ENCODE assay signal across 8 cellular contexts in genomic region chr5:141923443-141924313, GRCh38. TPM values are rescaled to one million over a fixed set of nuclear protein-coding genes. Genes with fewer than 3 reads are reported as not detected.
DNase-seq lines count a peak whose midpoint lies in the region; ATAC-seq lines count a peak whose summit lies in the region.

Gene DELE1, plus strand, starts transcription at chr5:141923871. Its CDS starts 71 bp downstream, at chr5:141923942.

- peak within 1 kb of the TSS; percentile 88 for H3K9ac ChIP-seq in HUES6 (ENCODE audit: low read length)

- peak; percentile 99 for ATAC-seq in GM21423 (IDR thresholded peaks at IDR 0.05; ENCODE audit: unreplicated experiment)

- H3K9me3 ChIP-seq in HUES6 (ENCODE audit: control insufficient read depth, insufficient read depth, low read depth, low read length) (no peaks in the 10 kb centered on the region), mononuclear cell (ENCODE audit: low read depth, low read length) (no peaks in the 10 kb centered on the region)

- H3K36me3 ChIP-seq in HUES6 (ENCODE audit: control insufficient read depth, insufficient read depth, low read length) = peaks cover 34% of the 10 kb centered on the region

- peak within 1 kb of the TSS; percentile 93 for H3K4me3 ChIP-seq in HUES6 (ENCODE audit: low read depth, low read length)
- peak within 1 kb of the TSS; percentile 47 for H3K4me3 ChIP-seq in mononuclear cell (ENCODE audit: low read length)

- H3K27me3 ChIP-seq in HUES6 (ENCODE audit: control insufficient read depth, insufficient read depth, low read length) = no peaks in the 10 kb centered on the region
- H3K27me3 ChIP-seq in mononuclear cell (ENCODE audit: insufficient read depth, low read length) = no peaks in the 10 kb centered on the region

- H3K4me1 ChIP-seq in HUES6 (ENCODE audit: control insufficient read depth, insufficient read depth, low read length) (peaks cover 9% of the 10 kb centered on the region), mononuclear cell (ENCODE audit: insufficient read depth, low read length) (peaks cover 27% of the 10 kb centered on the region)

- H3K27ac ChIP-seq in HUES6 (ENCODE audit: low read depth, low read length) = peak within 1 kb of the TSS; percentile 89

- DNase-seq in D341Med (ENCODE audit: low spot score) (peak; percentile 83), OCI-M1 (lab: John Stamatoyannopoulos, UW) (peak; percentile 96), activated T-cell treated with anti-CD3 and anti-CD28 coated beads for 24 hours (ENCODE audit: low read depth) (peak; percentile 96), epidermal melanocyte (ENCODE audit: insufficient read length, low spot score) (peak; percentile 92)
- DNase-seq in stimulated activated CD8-positive, alpha-beta memory T cell treated with anti-CD3 and anti-CD28 coated beads, Interleukin-4, amount 100 ng/mL, for 1 hour (ENCODE audit: low read depth in 2 of 2, low spot score in 1 of 2) = peak; percentile 77 to 89

RNA-seq across cellular contexts. Expression of gene DELE1, which starts in this region (rescaled TPM):
- total RNA-seq in mononuclear cell = 47.1 TPM

Comparison
In these comparisons a context has a peak if more than half of its experiments do, and no peak if none do; other contexts are left out.
1. Peak in every context shown above with its lines: DNase-seq, ATAC-seq, H3K4me3 ChIP-seq and H3K27ac ChIP-seq.